Comparison of ENCODE assay signal across 28 cellular contexts in genomic region chr4:76821661-76822060, GRCh38.
A peak's percentile ranks its signal among the peaks of the same experiment; 100 is the strongest.
DNase-seq lines count a peak whose midpoint lies in the region; ATAC-seq, FAIRE-seq and TF ChIP-seq lines count a peak whose summit lies in the region.
"Had no signal": no experiment of that assay in that cellular context is flagged by ENCODE, and none has a peak within 500 bp of the region (broad histone marks: within the 10 kb centered on the region; RNA-seq: fewer than 3 reads in every experiment).

No MANE protein-coding gene starts in this region.

- POLR2A ChIA-PET in AG04450 (lab: Yijun Ruan, JAX) (no interaction called here), WTC11 (lab: Charles Lee) (no interaction called here)

- no peak overlapping the region for H3K4me3 Mint-ChIP-seq in WTC11
- H3K4me3 Mint-ChIP-seq: activated CD4-positive, alpha-beta T cell treated with anti-CD3 and anti-CD28 coated beads, Interleukin-2, amount 10 ng/mL, durations not matched to agents 7 days and 5 days; activated naive CD8-positive, alpha-beta T cell; activated T-helper 17 cell treated with anti-CD3 and anti-CD28 coated beads, Interleukin-2, amount 50 U/mL, for 72 hours; CD4-positive, alpha-beta memory T cell; dendritic cell treated with granulocyte-macrophage colony-stimulating factor and Interleukin-4, amounts not matched to agents 40 ng/mL and 50 ng/mL, for 4 days had no signal

- FAIRE-seq in endometrium (lab: Jason Lieb, UNC): peak; percentile 96
- FAIRE-seq: endothelial cell of umbilical vein, GM12878, keratinocyte had no signal

- ATAC-seq in WTC11: no peak
- ATAC-seq in GM19455 (IDR thresholded peaks at IDR 0.05; ENCODE audit: unreplicated experiment): no peak
- ATAC-seq: activated T-helper 17 cell treated with anti-CD3 and anti-CD28 coated beads, Interleukin-2, amount 50 U/mL, for 72 hours; gastrocnemius medialis; GM12878; stimulated activated naive CD8-positive, alpha-beta T cell treated with anti-CD3 and anti-CD28 coated beads, Interleukin-15, Interleukin-2, amounts not matched to agents 100 U/mL and 50 U/mL, for 24 hours had no signal

- DNase-seq in AG04450 (ENCODE audit: low read depth, low spot score) (peak; percentile 36), GM04503 (ENCODE audit: low read depth) (peak; percentile 85), middle frontal gyrus (ENCODE audit: extremely low spot score, low spot score) (peak; percentile 29), cerebellum (ENCODE audit: low spot score) (no peak), WTC11 (ENCODE audit: low spot score) (no peak), amniotic stem cell (lab: John Stamatoyannopoulos, UW) (no peak)
- DNase-seq: activated CD4-positive, alpha-beta T cell treated with anti-CD3 and anti-CD28 coated beads, Interleukin-2, amount 10 ng/mL, durations not matched to agents 7 days and 5 days; CD4-positive, alpha-beta memory T cell; GF-D8; MV-4-11; NCI-H1694; NCI-H69; occipital lobe; stimulated activated CD4-positive, alpha-beta T cell treated with anti-CD3 and anti-CD28 coated beads, Interleukin-4, amount 100 ng/mL, for 24 hours; stimulated activated naive CD8-positive, alpha-beta T cell treated with anti-CD3 and anti-CD28 coated beads, Interleukin-15, Interleukin-2, amounts not matched to agents 100 U/mL and 50 U/mL, for 24 hours; T-helper 2 cell; trophoblast cell had no signal

- no peak overlapping the region for H3K4me3 ChIP-seq in AG04450 (ENCODE audit: low read depth, low read length)
- H3K4me3 ChIP-seq: gastrocnemius medialis, GM12878, SK-N-MC had no signal

- peaks cover 3% of the 10 kb centered on the region; the same call in 1 of the 2 replicates for H3K27me3 Mint-ChIP-seq in WTC11 (ENCODE audit: low read depth)

- no peaks in the 10 kb centered on the region for H3K27me3 ChIP-seq in AG04450 (ENCODE audit: control insufficient read depth, insufficient read depth, low read length)
- H3K27me3 ChIP-seq: gastrocnemius medialis had no signal

- CTCF ChIA-PET in AG04450 (lab: Charles Lee): no interaction called here
- CTCF ChIA-PET in WTC11 (lab: Charles Lee): interaction anchor here (1.0 kb wide), 1 partner anchor 9 kb away, joined by 3 read pairs; no protein-coding TSS in a partner anchor

- no peaks in the 10 kb centered on the region for H3K9me3 ChIP-seq in AG04450 (ENCODE audit: control insufficient read depth, insufficient read depth, low read length)
- H3K9me3 ChIP-seq: gastrocnemius medialis had no signal

- H3K36me3 Mint-ChIP-seq in WTC11: no peaks in the 10 kb centered on the region

- TF ChIP-seq CTCF in AG04450 (IDR thresholded peaks at IDR 0.05; ENCODE audit: low read depth, low read length) (no peak), WTC11 (IDR thresholded peaks at IDR 0.05) (no peak)

- H3K4me1 Mint-ChIP-seq in WTC11: no peaks in the 10 kb centered on the region
- H3K4me1 Mint-ChIP-seq: activated CD4-positive, alpha-beta T cell treated with anti-CD3 and anti-CD28 coated beads, Interleukin-2, amount 10 ng/mL, durations not matched to agents 7 days and 5 days; activated T-helper 17 cell treated with anti-CD3 and anti-CD28 coated beads, Interleukin-2, amount 50 U/mL, for 72 hours; CD4-positive, alpha-beta memory T cell had no signal

- H3K27ac Mint-ChIP-seq in WTC11: no peak overlapping the region
- H3K27ac Mint-ChIP-seq: activated CD4-positive, alpha-beta T cell treated with anti-CD3 and anti-CD28 coated beads, Interleukin-2, amount 10 ng/mL, durations not matched to agents 7 days and 5 days; activated naive CD8-positive, alpha-beta T cell; activated T-helper 17 cell treated with anti-CD3 and anti-CD28 coated beads, Interleukin-2, amount 50 U/mL, for 72 hours; CD4-positive, alpha-beta memory T cell; dendritic cell treated with granulocyte-macrophage colony-stimulating factor and Interleukin-4, amounts not matched to agents 40 ng/mL and 50 ng/mL, for 4 days had no signal

- no peak overlapping the region for H3K27ac ChIP-seq in AG04450 (ENCODE audit: low read depth, low read length)
- H3K27ac ChIP-seq: gastrocnemius medialis, SK-N-MC, VCaP had no signal

- no peaks in the 10 kb centered on the region for H3K9me3 Mint-ChIP-seq in WTC11
- H3K9me3 Mint-ChIP-seq: activated CD4-positive, alpha-beta T cell treated with anti-CD3 and anti-CD28 coated beads, Interleukin-2, amount 10 ng/mL, durations not matched to agents 7 days and 5 days had no signal

TF ChIP-seq in WTC11, 78 proteins besides CTCF, POLR2A, EP300 and RAD21:
- no peak for TF ChIP-seq CREM (CRISPR knock-in tag; IDR thresholded peaks at IDR 0.05)
- no peak for TF ChIP-seq ZNF671 (CRISPR knock-in tag; IDR thresholded peaks at IDR 0.05)
- no peak for TF ChIP-seq AR (CRISPR knock-in tag; IDR thresholded peaks at IDR 0.05)
- TF ChIP-seq ZNF416 (CRISPR knock-in tag; IDR thresholded peaks at IDR 0.05): no peak
- TF ChIP-seq, protein P1, sequence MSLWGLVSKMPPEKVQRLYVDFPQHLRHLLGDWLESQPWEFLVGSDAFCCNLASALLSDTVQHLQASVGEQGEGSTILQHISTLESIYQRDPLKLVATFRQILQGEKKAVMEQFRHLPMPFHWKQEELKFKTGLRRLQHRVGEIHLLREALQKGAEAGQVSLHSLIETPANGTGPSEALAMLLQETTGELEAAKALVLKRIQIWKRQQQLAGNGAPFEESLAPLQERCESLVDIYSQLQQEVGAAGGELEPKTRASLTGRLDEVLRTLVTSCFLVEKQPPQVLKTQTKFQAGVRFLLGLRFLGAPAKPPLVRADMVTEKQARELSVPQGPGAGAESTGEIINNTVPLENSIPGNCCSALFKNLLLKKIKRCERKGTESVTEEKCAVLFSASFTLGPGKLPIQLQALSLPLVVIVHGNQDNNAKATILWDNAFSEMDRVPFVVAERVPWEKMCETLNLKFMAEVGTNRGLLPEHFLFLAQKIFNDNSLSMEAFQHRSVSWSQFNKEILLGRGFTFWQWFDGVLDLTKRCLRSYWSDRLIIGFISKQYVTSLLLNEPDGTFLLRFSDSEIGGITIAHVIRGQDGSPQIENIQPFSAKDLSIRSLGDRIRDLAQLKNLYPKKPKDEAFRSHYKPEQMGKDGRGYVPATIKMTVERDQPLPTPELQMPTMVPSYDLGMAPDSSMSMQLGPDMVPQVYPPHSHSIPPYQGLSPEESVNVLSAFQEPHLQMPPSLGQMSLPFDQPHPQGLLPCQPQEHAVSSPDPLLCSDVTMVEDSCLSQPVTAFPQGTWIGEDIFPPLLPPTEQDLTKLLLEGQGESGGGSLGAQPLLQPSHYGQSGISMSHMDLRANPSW (CRISPR knock-in tag; conservative IDR thresholded peaks at IDR 0.05; ENCODE audit: low read depth): no peak
- no peak for TF ChIP-seq JUN (CRISPR knock-in tag; IDR thresholded peaks at IDR 0.05)
- TF ChIP-seq ZMAT4 (CRISPR knock-in tag; IDR thresholded peaks at IDR 0.05): no peak
- TF ChIP-seq CBFB (CRISPR knock-in tag; IDR thresholded peaks at IDR 0.05; ENCODE audit: low read depth): no peak
- TF ChIP-seq SMAD4 (CRISPR knock-in tag; IDR thresholded peaks at IDR 0.05): no peak

Comparison
In these comparisons a context has a peak if more than half of its experiments do, and no peak if none do; other contexts are left out.
1. DNase-seq: peak in AG04450 (single experiment), GM04503 (single experiment) and middle frontal gyrus (single experiment); none in cerebellum (single experiment), WTC11 (single experiment) and amniotic stem cell (single experiment).